32 cellular contexts compared by ENCODE assay signal in the genomic region with DNA sequence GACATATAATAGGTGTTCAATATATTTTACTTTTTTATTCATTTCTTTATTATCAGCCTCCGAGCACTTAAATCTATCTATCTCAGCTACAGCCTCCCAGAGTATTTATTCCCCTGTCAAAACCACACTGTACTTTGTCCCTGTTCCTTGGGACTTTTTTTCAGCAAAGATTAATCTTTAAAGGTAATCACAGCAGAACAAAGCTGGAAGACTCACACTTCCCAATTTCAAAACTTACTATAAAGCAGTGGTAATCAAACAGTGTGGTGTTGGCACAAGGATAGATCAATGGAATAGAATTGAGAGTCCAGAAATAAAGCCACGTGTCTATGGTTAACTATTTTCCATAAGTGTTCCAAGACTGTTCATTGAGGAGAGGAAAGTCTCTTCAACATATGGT. TPM values are rescaled to one million over a fixed set of nuclear protein-coding genes. Genes with fewer than 3 reads are reported as not detected.
"Had no signal": no experiment of that assay in that cellular context is flagged by ENCODE, and none has a peak within 500 bp of the region (broad histone marks: within the 10 kb centered on the region; RNA-seq: fewer than 3 reads in every experiment).

No MANE protein-coding gene starts in this region.

- H3K27me3 ChIP-seq: ascending aorta, cardiac muscle cell had no signal

- DNase-seq: activated B cell treated with CpG ODN at 0.5 μM for 24 hours; activated CD4-positive, alpha-beta memory T cell treated with anti-CD3 and anti-CD28 coated beads for 36 hours; activated CD4-positive, alpha-beta T cell treated with anti-CD3 and anti-CD28 coated beads for 4 hours; activated CD4-positive, alpha-beta T cell treated with anti-CD3 and anti-CD28 coated beads, Interleukin-2, amount 10 ng/mL, durations not matched to agents 24 days and 14 days; activated CD4-positive, alpha-beta T cell treated with anti-CD3 and anti-CD28 coated beads, Interleukin-2, amount 50 U/mL, for 1 hour; activated CD4-positive, alpha-beta T cell treated with anti-CD3 and anti-CD28 coated beads, Interleukin-2, amount 50 U/mL, for 4 hours; activated CD4-positive, CD25-positive, alpha-beta regulatory T cell treated with anti-CD3 and anti-CD28 coated beads, Interleukin-2, amount 50 U/mL, for 72 hours; activated CD8-positive, alpha-beta memory T cell treated with anti-CD3 and anti-CD28 coated beads, Interleukin-2, amount 50 U/mL, for 4 hours; activated CD8-positive, alpha-beta T cell treated with anti-CD3 and anti-CD28 coated beads for 36 hours; activated effector memory CD4-positive, alpha-beta T cell treated with anti-CD3 and anti-CD28 coated beads, Interleukin-2, amount 50 U/mL, for 16 hours; activated gamma-delta T cell treated with Interleukin-2 at 50 U/mL for 16 hours; activated naive CD4-positive, alpha-beta T cell; activated naive CD4-positive, alpha-beta T cell treated with anti-CD3 and anti-CD28 coated beads for 36 hours; activated naive CD8-positive, alpha-beta T cell treated with anti-CD3 and anti-CD28 coated beads, Interleukin-2, amount 10 ng/mL, durations not matched to agents 7 days and 5 days; activated naive CD8-positive, alpha-beta T cell treated with anti-CD3 and anti-CD28 coated beads, Interleukin-2, amount 50 U/mL, for 24 hours; activated T-cell treated with anti-CD3 and anti-CD28 coated beads for 4 hours; activated T-cell treated with anti-CD3 and anti-CD28 coated beads, Interleukin-2, amount 50 U/mL, for 1 hour; activated T-cell treated with anti-CD3 and anti-CD28 coated beads, Interleukin-2, amount 50 U/mL, for 4 hours; activated T-cell treated with anti-CD3 and anti-CD28 coated beads, Interleukin-2, amount 50 U/mL, for 72 hours; amygdala; anterior cingulate cortex; SW 1271; T-helper 1 cell; T-helper 2 cell; T-helper 9 cell had no signal

- ATAC-seq: activated CD8-positive, alpha-beta T cell treated with anti-CD3 and anti-CD28 coated beads for 36 hours; activated naive CD8-positive, alpha-beta T cell treated with anti-CD3 and anti-CD28 coated beads, Interleukin-2, amount 50 U/mL, for 24 hours; activated T-cell treated with anti-CD3 and anti-CD28 coated beads, Interleukin-2, amount 50 U/mL, for 4 hours; activated T-cell treated with anti-CD3 and anti-CD28 coated beads, Interleukin-2, amount 50 U/mL, for 72 hours; activated T-helper 17 cell treated with anti-CD3 and anti-CD28 coated beads, Interleukin-2, amount 50 U/mL, for 72 hours had no signal

- H3K4me3 ChIP-seq: ascending aorta, cardiac muscle cell had no signal

- H3K9me3 ChIP-seq: ascending aorta had no signal

- FAIRE-seq: bronchial epithelial cell, TTC549 had no signal

- H3K36me3 ChIP-seq: ascending aorta, cardiac muscle cell had no signal

- H3K27ac ChIP-seq: ascending aorta, cardiac muscle cell, VCaP had no signal

- H3K4me1 ChIP-seq: ascending aorta had no signal

RNA-seq across cellular contexts. Expression of a gene that starts 59.7 kb away (rescaled TPM):
- total RNA-seq: activated B cell treated with CpG ODN at 0.5 μM for 24 hours; activated T-helper 1 cell treated with anti-CD3 and anti-CD28 coated beads, Interleukin-12 subunit alpha, Interleukin-12 subunit beta, Interleukin-2, Interleukin-4 antibody, amounts not matched to agents 30 ng/mL and 10 ng/mL and 1 ng/mL, durations not matched to agents 14 hours and 24 hours and 36 hours had no signal
